Comparison of ENCODE assay signal across 8 cellular contexts in genomic region chr12:109995366-109995702, GRCh38. TPM values are rescaled to one million over a fixed set of nuclear protein-coding genes. Genes with fewer than 3 reads are reported as not detected.
DNase-seq lines count a peak whose midpoint lies in the region; ATAC-seq and TF ChIP-seq lines count a peak whose summit lies in the region.

No MANE protein-coding gene starts in this region.

- no peak overlapping the region for H2AFZ ChIP-seq in HCT116 (ENCODE audit: low read depth, low read length, poor library complexity, severe bottlenecking)

- H3K27ac ChIP-seq in HCT116 (ENCODE audit: low read depth, low read length) = no peak overlapping the region
- H3K27ac ChIP-seq in iPS-18a (ENCODE audit: low read length) = no peak overlapping the region

- H3K9me3 ChIP-seq in HCT116 (ENCODE audit: control insufficient read depth in 1 of 2, insufficient read depth in 1 of 2, low read depth in 1 of 2, low read length in 2 of 2) = no peaks in the 10 kb centered on the region
- no peaks in the 10 kb centered on the region for H3K9me3 ChIP-seq in iPS-18a (ENCODE audit: control insufficient read depth, low read depth, low read length)

- H3K9me2 ChIP-seq in HCT116 (ENCODE audit: insufficient read depth) = no peaks in the 10 kb centered on the region

- H3K4me1 ChIP-seq in HCT116 (ENCODE audit: control insufficient read depth in 1 of 2, insufficient read depth in 2 of 2, low read length in 2 of 2) = peaks cover 12 to 29% of the 10 kb centered on the region in 2 experiments
- H3K4me1 ChIP-seq in iPS-18a (ENCODE audit: control insufficient read depth, low read depth, low read length) = peaks cover 7% of the 10 kb centered on the region

- ATAC-seq in HCT116 = no peak
- no peak for ATAC-seq in stimulated activated effector memory CD8-positive, alpha-beta T cell treated with anti-CD3 and anti-CD28 coated beads, Interleukin-12 subunit alpha, Interleukin-12 subunit beta, amount 100 ng/mL, for 72 hours

- no peak for TF ChIP-seq CTCF in HCT116 (IDR thresholded peaks at IDR 0.05 in 2 of 3, conservative IDR thresholded peaks at IDR 0.05 in 1 of 3; ENCODE audit: borderline replicate concordance in 1 of 3, insufficient read depth in 1 of 3, low read depth in 2 of 3, low read length in 2 of 3)

- H4K20me1 ChIP-seq in HCT116 (ENCODE audit: insufficient read depth) = no peaks in the 10 kb centered on the region

- H3K79me2 ChIP-seq in HCT116 (ENCODE audit: insufficient read depth, low read length) = peaks cover 40% of the 10 kb centered on the region

- no peaks in the 10 kb centered on the region for H3K9me3 Mint-ChIP-seq in activated CD4-positive, alpha-beta memory T cell treated with anti-CD3 and anti-CD28 coated beads, Interleukin-2, amount 10 ng/mL, durations not matched to agents 7 days and 5 days
- H3K9me3 Mint-ChIP-seq in stimulated activated effector memory CD8-positive, alpha-beta T cell treated with anti-CD3 and anti-CD28 coated beads, Interleukin-12 subunit alpha, Interleukin-12 subunit beta, amount 100 ng/mL, for 72 hours = no peaks in the 10 kb centered on the region

- no peak for TF ChIP-seq POLR2A in HCT116 (IDR thresholded peaks at IDR 0.05; ENCODE audit: borderline replicate concordance, extremely low read depth, insufficient read depth, insufficient read length)
- no peak for TF ChIP-seq POLR2A in erythroblast (IDR thresholded peaks at IDR 0.05; ENCODE audit: low read length)

- intact Hi-C loops in HCT116 (cut with micrococcal nuclease) = no loop called here

- BruUV-seq in HCT116 (replicated peaks; lab: Mats Ljungman, UMichigan) = no TSS peak

- DNase-seq in HCT116 (ENCODE audit: low read depth, low spot score) (no peak), erythroblast (lab: John Stamatoyannopoulos, UW) (no peak), GM03348 (ENCODE audit: low spot score) (no peak), NCI-H82 (lab: John Stamatoyannopoulos, UW) (no peak)
- DNase-seq in activated CD4-positive, alpha-beta memory T cell treated with anti-CD3 and anti-CD28 coated beads, Interleukin-2, amount 10 ng/mL, durations not matched to agents 7 days and 5 days = no peak
- no peak for DNase-seq in stimulated activated effector memory CD8-positive, alpha-beta T cell treated with anti-CD3 and anti-CD28 coated beads, Interleukin-12 subunit alpha, Interleukin-12 subunit beta, amount 100 ng/mL, for 72 hours (ENCODE audit: low spot score in 2 of 2)
- no peak for DNase-seq in effector CD4-positive, alpha-beta T cell

- H3K27ac Mint-ChIP-seq in activated CD4-positive, alpha-beta memory T cell treated with anti-CD3 and anti-CD28 coated beads, Interleukin-2, amount 10 ng/mL, durations not matched to agents 7 days and 5 days = peak overlapping the region; percentile 94
- peak overlapping the region; percentile 92 for H3K27ac Mint-ChIP-seq in stimulated activated effector memory CD8-positive, alpha-beta T cell treated with anti-CD3 and anti-CD28 coated beads, Interleukin-12 subunit alpha, Interleukin-12 subunit beta, amount 100 ng/mL, for 72 hours

- CTCF ChIA-PET in HCT116 (lab: Charles Lee) = no interaction called here
- CTCF ChIA-PET in activated CD4-positive, alpha-beta memory T cell treated with anti-CD3 and anti-CD28 coated beads, Interleukin-2, amount 10 ng/mL, durations not matched to agents 7 days and 5 days (lab: Charles Lee) = interaction anchor here (1.4 to 3.6 kb wide), 3 partner anchors 40 to 150 kb away, joined by 4 to 9 read pairs (median 4); no protein-coding TSS in a partner anchor

- H3K27me3 Mint-ChIP-seq in activated CD4-positive, alpha-beta memory T cell treated with anti-CD3 and anti-CD28 coated beads, Interleukin-2, amount 10 ng/mL, durations not matched to agents 7 days and 5 days = no peaks in the 10 kb centered on the region

- no peaks in the 10 kb centered on the region for H3K36me3 ChIP-seq in HCT116 (ENCODE audit: control insufficient read depth in 1 of 2, insufficient read depth in 2 of 2, low read length in 2 of 2)
- peaks cover 4% of the 10 kb centered on the region for H3K36me3 ChIP-seq in iPS-18a (ENCODE audit: control insufficient read depth, low read depth, low read length)

- H3K4me2 ChIP-seq in HCT116 (ENCODE audit: low read length) = peak overlapping the region; percentile 94

- POLR2A ChIA-PET in HCT116 (lab: Charles Lee) = no interaction called here
- POLR2A ChIA-PET in activated CD4-positive, alpha-beta memory T cell treated with anti-CD3 and anti-CD28 coated beads, Interleukin-2, amount 10 ng/mL, durations not matched to agents 7 days and 5 days (lab: Charles Lee) = interaction anchor here (0.8 to 4.0 kb wide), 15 partner anchors 9 to 455 kb away, joined by 3 to 29 read pairs (median 5); partner anchors contain the start of gene ARPC3

- peak overlapping the region; percentile 99 for H3K4me3 Mint-ChIP-seq in activated CD4-positive, alpha-beta memory T cell treated with anti-CD3 and anti-CD28 coated beads, Interleukin-2, amount 10 ng/mL, durations not matched to agents 7 days and 5 days
- H3K4me3 Mint-ChIP-seq in stimulated activated effector memory CD8-positive, alpha-beta T cell treated with anti-CD3 and anti-CD28 coated beads, Interleukin-12 subunit alpha, Interleukin-12 subunit beta, amount 100 ng/mL, for 72 hours = peak overlapping the region; percentile 90

- RAD21 ChIA-PET in HCT116 (lab: Charles Lee; ENCODE audit: low non-redundant PET in 1 of 2, low total read pairs in 2 of 2, uncharacterized antibody in 2 of 2, unreplicated experiment in 2 of 2) = no interaction called here

- H3K4me1 Mint-ChIP-seq in activated CD4-positive, alpha-beta memory T cell treated with anti-CD3 and anti-CD28 coated beads, Interleukin-2, amount 10 ng/mL, durations not matched to agents 7 days and 5 days = peaks cover 63% of the 10 kb centered on the region
- peaks cover 49% of the 10 kb centered on the region for H3K4me1 Mint-ChIP-seq in stimulated activated effector memory CD8-positive, alpha-beta T cell treated with anti-CD3 and anti-CD28 coated beads, Interleukin-12 subunit alpha, Interleukin-12 subunit beta, amount 100 ng/mL, for 72 hours

- H3K36me3 Mint-ChIP-seq in activated CD4-positive, alpha-beta memory T cell treated with anti-CD3 and anti-CD28 coated beads, Interleukin-2, amount 10 ng/mL, durations not matched to agents 7 days and 5 days (ENCODE audit: low read depth) = peaks cover 55% of the 10 kb centered on the region
- peaks cover 16% of the 10 kb centered on the region for H3K36me3 Mint-ChIP-seq in stimulated activated effector memory CD8-positive, alpha-beta T cell treated with anti-CD3 and anti-CD28 coated beads, Interleukin-12 subunit alpha, Interleukin-12 subunit beta, amount 100 ng/mL, for 72 hours

- peak overlapping the region; percentile 82 to 85 for H3K4me3 ChIP-seq in HCT116 (replicated peaks in 1 of 2; ENCODE audit: low read depth in 1 of 2, low read length in 2 of 2)
- H3K4me3 ChIP-seq in iPS-18a (ENCODE audit: low read length) = peak overlapping the region; percentile 76

- H3K27me3 ChIP-seq in HCT116 (ENCODE audit: insufficient read depth, low read length) = no peaks in the 10 kb centered on the region
- H3K27me3 ChIP-seq in iPS-18a (ENCODE audit: control insufficient read depth, insufficient read depth, low read length) = peaks cover 12% of the 10 kb centered on the region

- no peak for TF ChIP-seq RAD21 in HCT116 (IDR thresholded peaks at IDR 0.05; ENCODE audit: low read depth)

- H3K9ac ChIP-seq in HCT116 (ENCODE audit: low read length) (peak overlapping the region; percentile 66), iPS-18a (ENCODE audit: low read length) (peak overlapping the region; percentile 47)

TF ChIP-seq in HCT116, 20 proteins besides CTCF, POLR2A, EP300 and RAD21 (continues in another document):
- TF ChIP-seq SP1 (IDR thresholded peaks at IDR 0.05; ENCODE audit: low read depth) (no peak), CEBPB (IDR thresholded peaks at IDR 0.05; ENCODE audit: low read depth) (no peak), ZBTB33 (IDR thresholded peaks at IDR 0.05; ENCODE audit: extremely low read depth, insufficient replicate concordance, low read length) (no peak), EZH2 (IDR thresholded peaks at IDR 0.05) (no peak), MAX (IDR thresholded peaks at IDR 0.05) (no peak)

RNA-seq across cellular contexts. Expression of gene GIT2, which starts 0.8 kb away (rescaled TPM):
- total RNA-seq in HCT116 (2021; ENCODE audit: unreplicated experiment) = 21.5 TPM
- polyA plus RNA-seq in HCT116 (2012) = 12.9 and 14.7 TPM in 2 replicates
- 100 to 1,000 TPM; 107 to 112 TPM for total RNA-seq in activated CD4-positive, alpha-beta memory T cell treated with anti-CD3 and anti-CD28 coated beads, Interleukin-2, amount 10 ng/mL, durations not matched to agents 7 days and 5 days

RNA-seq across cellular contexts. Expression of gene ANKRD13A, which starts 3.9 kb away (rescaled TPM):
- 19.9 TPM for total RNA-seq in HCT116 (2021; ENCODE audit: unreplicated experiment)
- polyA plus RNA-seq in HCT116 (2012) = 14.7 and 16.8 TPM in 2 replicates
- total RNA-seq in activated CD4-positive, alpha-beta memory T cell treated with anti-CD3 and anti-CD28 coated beads, Interleukin-2, amount 10 ng/mL, durations not matched to agents 7 days and 5 days = 10 to 100 TPM; 84.3 to 85.2 TPM

RNA-seq across cellular contexts. Expression of gene C12orf76, which starts 53.0 kb away (rescaled TPM):
- 10.1 TPM for total RNA-seq in HCT116 (2021; ENCODE audit: unreplicated experiment)
- 9.1 and 12.4 TPM in 2 replicates for polyA plus RNA-seq in HCT116 (2012)
- total RNA-seq in activated CD4-positive, alpha-beta memory T cell treated with anti-CD3 and anti-CD28 coated beads, Interleukin-2, amount 10 ng/mL, durations not matched to agents 7 days and 5 days = 10 to 100 TPM; 26.2 to 29.1 TPM
